Comparison of ENCODE assay signal across 8 cellular contexts in the genomic region with DNA sequence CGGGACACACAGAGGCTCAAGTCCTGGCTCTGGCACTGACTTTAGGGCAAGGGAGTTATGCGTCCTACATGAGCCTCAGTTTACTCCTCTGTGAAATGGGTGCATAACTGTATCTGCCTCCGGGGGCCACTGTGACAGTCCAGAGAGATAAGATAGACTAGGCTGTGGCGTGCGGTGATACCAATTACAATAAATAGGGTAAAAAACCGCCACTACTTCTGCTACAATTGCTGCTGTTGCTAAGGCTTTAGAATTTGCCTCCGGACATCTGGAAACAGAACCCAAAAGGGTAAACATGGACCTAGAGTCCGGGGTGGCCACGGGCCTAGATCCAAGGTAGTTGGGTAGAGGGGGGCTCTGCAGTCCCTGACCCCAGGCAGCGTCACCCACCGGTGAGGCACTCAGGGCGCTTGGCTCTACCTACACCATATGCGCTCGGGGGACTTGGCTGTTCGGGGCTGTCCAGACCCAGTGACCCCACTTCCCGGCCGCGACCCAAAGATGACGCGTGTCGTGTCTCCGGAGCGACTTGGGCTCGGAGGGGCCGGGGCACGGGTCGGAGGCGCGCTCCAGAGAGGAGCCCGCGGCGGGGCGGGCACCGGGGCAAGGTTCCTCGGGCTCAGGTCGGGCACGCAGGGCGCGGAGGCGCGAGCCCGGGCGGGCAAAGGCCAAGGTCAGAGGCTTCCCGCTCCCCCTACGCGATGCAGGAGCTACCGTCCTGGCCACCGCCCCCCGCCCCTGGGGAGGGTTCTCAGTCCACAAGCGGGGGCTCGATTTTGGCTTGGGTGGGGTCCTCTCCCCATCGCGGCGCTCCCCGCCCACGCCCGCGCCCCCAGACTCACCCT. TPM values are rescaled to one million over a fixed set of nuclear protein-coding genes. Genes with fewer than 3 reads are reported as not detected.
DNase-seq lines count a peak whose midpoint lies in the region; ATAC-seq and TF ChIP-seq lines count a peak whose summit lies in the region.

No MANE protein-coding gene starts in this region.

- DNase-seq in GM10248 (ENCODE audit: extremely low spot score): peak; percentile 28
- peak; percentile 42 for DNase-seq in HuH-7.5 (ENCODE audit: low spot score)
- DNase-seq in cardiac fibroblast (ENCODE audit: low read depth in 2 of 2): peak in 1 of 2 donors; percentile 3
- DNase-seq in right lobe of liver: peak; percentile 74 to 85 (median 84)
- DNase-seq in testis: peak; percentile 20
- DNase-seq in NCI-H2081 (lab: John Stamatoyannopoulos, UW): no peak
- DNase-seq in medulla oblongata (ENCODE audit: extremely low spot score): no peak

- POLR2A ChIA-PET in GM10248 (lab: Yijun Ruan, JAX): interaction anchor here (0.5 to 1.1 kb wide), 2 partner anchors 69 to 78 kb away, joined by 3 to 4 read pairs; no protein-coding TSS in a partner anchor

- H3K4me3 ChIP-seq in cardiac fibroblast (replicated peaks in 1 of 2; ENCODE audit: low read depth in 2 of 2, low read length in 2 of 2) (peak overlapping the region; percentile 69 to 84), right lobe of liver (peak overlapping the region; percentile 82 to 96 (median 90)), testis (peak overlapping the region; percentile 93 to 96)

- H3K27me3 ChIP-seq in right lobe of liver (no peaks in the 10 kb centered on the region), testis (no peaks in the 10 kb centered on the region)

- H3K4me1 ChIP-seq in right lobe of liver: peaks cover 0 to 29% (median 10%) of the 10 kb centered on the region in 4 donors
- peaks cover 15% of the 10 kb centered on the region for H3K4me1 ChIP-seq in testis

- WGBS in right lobe of liver (ENCODE audit: insufficient coverage, low coverage, low lambda C conversion rate, missing lambda C conversion rate): 20% methylated on average over 9 of the region's 58 CpGs
- 2 to 14% methylated on average over 13 to 42 of the region's 58 CpGs for WGBS in testis, 2 donors

- intact Hi-C loops in right lobe of liver (cut with DNase I): loop anchor here in 1 of 2 donors (10.0 kb wide), 1 partner anchor 98 kb away; no protein-coding TSS in a partner anchor
- intact Hi-C loops in testis (cut with DNase I; ENCODE audit: low total_unique reads): loop anchor here (10.0 kb wide), 1 partner anchor 98 kb away; no protein-coding TSS in a partner anchor

- H3K36me3 ChIP-seq in right lobe of liver (no peaks in the 10 kb centered on the region), testis (ENCODE audit: low read depth, missing control alignments) (no peaks in the 10 kb centered on the region)

- CTCF ChIA-PET in GM10248 (lab: Yijun Ruan, JAX): interaction anchor here (0.9 to 1.3 kb wide), 5 partner anchors 32 to 110 kb away, joined by 3 to 4 read pairs (median 3); no protein-coding TSS in a partner anchor

- H3K9me3 ChIP-seq in right lobe of liver (no peaks in the 10 kb centered on the region), testis (no peaks in the 10 kb centered on the region)

- TF ChIP-seq POLR2A in right lobe of liver (IDR thresholded peaks at IDR 0.05) (peak; percentile 14), testis (IDR thresholded peaks at IDR 0.05) (no peak)

- TF ChIP-seq CTCF in GM10248 (IDR thresholded peaks at IDR 0.05; ENCODE audit: control extremely low read depth, extremely low read depth, low read depth, missing control alignments) (no peak), cardiac fibroblast (IDR thresholded peaks at IDR 0.05; ENCODE audit: low read depth, low read length) (no peak), right lobe of liver (IDR thresholded peaks at IDR 0.05) (no peak), testis (IDR thresholded peaks at IDR 0.05) (no peak)

- H3K27ac ChIP-seq in right lobe of liver: peak overlapping the region; percentile 99
- peak overlapping the region; percentile 88 to 93 for H3K27ac ChIP-seq in testis

- ATAC-seq in right lobe of liver (peak; percentile 35 to 69 (median 64)), GM21576 (IDR thresholded peaks at IDR 0.05; ENCODE audit: unreplicated experiment) (no peak)

RNA-seq across cellular contexts. Expression of a gene that starts 1.0 kb away (rescaled TPM):
- total RNA-seq in right lobe of liver: 100 to 1,000 TPM in 4 of 6 experiments, 10 to 100 TPM in 2; 82.7 to 121 (median 106) TPM
- 10 to 100 TPM; 85.1 to 96.5 TPM for total RNA-seq in testis
- polyA plus RNA-seq in testis (ENCODE audit: insufficient read depth, low read depth, low replicate concordance): 9.3 TPM

RNA-seq across cellular contexts. Expression of a gene that starts 55.6 kb away (rescaled TPM):
- total RNA-seq in right lobe of liver (10 to 100 TPM; 15.1 to 19.2 (median 17.7) TPM), testis (10 to 100 TPM; 33.4 to 42.7 TPM)
- polyA plus RNA-seq in testis (ENCODE audit: insufficient read depth, low read depth, low replicate concordance): 17.9 TPM

Comparison
In these comparisons a context has a peak if more than half of its experiments do, and no peak if none do; other contexts are left out.
1. DNase-seq: peak in GM10248 (single experiment), HuH-7.5 (single experiment), right lobe of liver (3 of 3) and testis (single experiment); none in NCI-H2081 (0 of 2) and medulla oblongata (single experiment).
2. Peak in every context shown above with its lines, with median percentiles within 50 percentile points of each other: H3K4me3 ChIP-seq.